In genomic region chr4:53592686-53593641, GRCh38 we compare ENCODE assay signal across 9 cellular contexts. TPM values are rescaled to one million over a fixed set of nuclear protein-coding genes. Genes with fewer than 3 reads are reported as not detected.
DNase-seq lines count a peak whose midpoint lies in the region; ATAC-seq and TF ChIP-seq lines count a peak whose summit lies in the region.
"Had no signal": no experiment of that assay in that cellular context is flagged by ENCODE, and none has a peak within 500 bp of the region (broad histone marks: within the 10 kb centered on the region; RNA-seq: fewer than 3 reads in every experiment).

No MANE protein-coding gene starts in this region.

- H3K4me3 ChIP-seq in GM23338 = peak overlapping the region; percentile 60
- peak overlapping the region; percentile 20 for H3K4me3 ChIP-seq in RWPE2 (ENCODE audit: severe bottlenecking)
- H3K4me3 ChIP-seq in heart right ventricle = peak overlapping the region in 7 of 10 donors; percentile 10 to 47 (median 37)
- H3K4me3 ChIP-seq in prostate gland = peak overlapping the region in 1 of 2 donors; percentile 15

- CTCF ChIA-PET in activated CD8-positive, alpha-beta T cell treated with anti-CD3 and anti-CD28 coated beads for 36 hours (lab: Charles Lee) = no interaction called here

- peak overlapping the region; percentile 70 for H3K4me3 Mint-ChIP-seq in GM23338
- no peak overlapping the region for H3K4me3 Mint-ChIP-seq in activated CD8-positive, alpha-beta T cell treated with anti-CD3 and anti-CD28 coated beads for 36 hours
- H3K4me3 Mint-ChIP-seq: activated CD4-positive, alpha-beta memory T cell treated with anti-CD3 and anti-CD28 coated beads, Interleukin-2, amount 10 ng/mL, durations not matched to agents 7 days and 5 days had no signal

- H3K27ac ChIP-seq in GM23338 (ENCODE audit: low read depth) (peak overlapping the region; percentile 82), RWPE2 (ENCODE audit: poor library complexity, severe bottlenecking) (peak overlapping the region; percentile 50), heart right ventricle (peak overlapping the region in 7 of 10 donors; percentile 4 to 63 (median 55)), prostate gland (peak overlapping the region; percentile 73 to 78)

- peak overlapping the region; percentile 94 for H3K27ac Mint-ChIP-seq in GM23338
- H3K27ac Mint-ChIP-seq in activated CD8-positive, alpha-beta T cell treated with anti-CD3 and anti-CD28 coated beads for 36 hours = no peak overlapping the region
- H3K27ac Mint-ChIP-seq: activated CD4-positive, alpha-beta memory T cell treated with anti-CD3 and anti-CD28 coated beads, Interleukin-2, amount 10 ng/mL, durations not matched to agents 7 days and 5 days had no signal

- POLR2A ChIA-PET in activated CD8-positive, alpha-beta T cell treated with anti-CD3 and anti-CD28 coated beads for 36 hours (lab: Charles Lee) = no interaction called here

- DNase-seq in GM23338 (ENCODE audit: low spot score) (peak; percentile 93), RWPE2 (ENCODE audit: low spot score) (peak; percentile 73), heart right ventricle (peak; percentile 31 to 48), prostate gland (ENCODE audit: low spot score) (peak; percentile 72), nucleus accumbens (lab: John Stamatoyannopoulos, UW) (no peak)
- DNase-seq in activated CD8-positive, alpha-beta T cell treated with anti-CD3 and anti-CD28 coated beads for 36 hours = no peak
- DNase-seq in activated T-cell treated with anti-CD3 and anti-CD28 coated beads, Interleukin-2, amount 50 U/mL, for 48 hours = no peak
- DNase-seq: activated CD4-positive, alpha-beta memory T cell treated with anti-CD3 and anti-CD28 coated beads, Interleukin-2, amount 10 ng/mL, durations not matched to agents 7 days and 5 days had no signal

- H3K4me2 ChIP-seq in GM23338 = peak overlapping the region; percentile 84

- no peaks in the 10 kb centered on the region for H3F3A ChIP-seq in GM23338 (replicated peaks; ENCODE audit: low read depth)

- H2AFZ ChIP-seq in GM23338 = no peak overlapping the region

- H3K36me3 Mint-ChIP-seq in GM23338 (ENCODE audit: low read depth) = no peaks in the 10 kb centered on the region
- H3K36me3 Mint-ChIP-seq in activated CD8-positive, alpha-beta T cell treated with anti-CD3 and anti-CD28 coated beads for 36 hours (ENCODE audit: low read depth) = no peaks in the 10 kb centered on the region

- peaks cover 6% of the 10 kb centered on the region for H3K27me3 Mint-ChIP-seq in GM23338 (ENCODE audit: insufficient read depth, low read depth, poor library complexity)
- peaks cover 34% of the 10 kb centered on the region for H3K27me3 Mint-ChIP-seq in activated CD8-positive, alpha-beta T cell treated with anti-CD3 and anti-CD28 coated beads for 36 hours

- H4K20me1 ChIP-seq in GM23338 (replicated peaks; ENCODE audit: insufficient read depth) = no peaks in the 10 kb centered on the region

- 36 to 42% methylated on average over 21 of the region's 21 CpGs for WGBS in heart right ventricle, 2 donors
- WGBS in prostate gland = 29% methylated on average over 21 of the region's 21 CpGs

- H3K9me3 ChIP-seq in RWPE2 (ENCODE audit: severe bottlenecking) = no peaks in the 10 kb centered on the region
- no peaks in the 10 kb centered on the region for H3K9me3 ChIP-seq in heart right ventricle
- no peaks in the 10 kb centered on the region for H3K9me3 ChIP-seq in prostate gland

- H3K27me3 ChIP-seq in GM23338 (ENCODE audit: insufficient read depth) (no peaks in the 10 kb centered on the region), RWPE2 (ENCODE audit: insufficient read depth, poor library complexity, severe bottlenecking) (no peaks in the 10 kb centered on the region), heart right ventricle (no peaks in the 10 kb centered on the region), prostate gland (replicated peaks; ENCODE audit: insufficient read depth) (no peaks in the 10 kb centered on the region)

- H3K36me3 ChIP-seq in GM23338 (ENCODE audit: insufficient read depth) (no peaks in the 10 kb centered on the region), RWPE2 (ENCODE audit: low read depth) (no peaks in the 10 kb centered on the region), heart right ventricle (no peaks in the 10 kb centered on the region), prostate gland (no peaks in the 10 kb centered on the region)

- intact Hi-C loops in heart right ventricle (cut with DNase I) = loop anchor here in 1 of 10 donors (10.0 kb wide), 1 partner anchor 112 kb away; no protein-coding TSS in a partner anchor
- intact Hi-C loops in prostate gland (cut with DNase I) = no loop called here
- intact Hi-C loops in activated CD8-positive, alpha-beta T cell treated with anti-CD3 and anti-CD28 coated beads for 36 hours (cut with micrococcal nuclease) = no loop called here

- TF ChIP-seq POLR2A in prostate gland (IDR thresholded peaks at IDR 0.05) = no peak

- H3K4me1 ChIP-seq in GM23338 (ENCODE audit: insufficient read depth) = peaks cover 29% of the 10 kb centered on the region
- H3K4me1 ChIP-seq in RWPE2 (ENCODE audit: insufficient read depth, poor library complexity, severe bottlenecking) = peaks cover 24% of the 10 kb centered on the region
- H3K4me1 ChIP-seq in heart right ventricle = peaks cover 0 to 21% (median 9%) of the 10 kb centered on the region in 9 donors
- H3K4me1 ChIP-seq in prostate gland (replicated peaks) = no peaks in the 10 kb centered on the region

- ATAC-seq in GM23338 = peak; percentile 89
- ATAC-seq in RWPE2 (ENCODE audit: low read depth) = peak; percentile 77
- ATAC-seq in heart right ventricle = peak; percentile 62 to 87 (median 71)
- no peak for ATAC-seq in HG02759 (IDR thresholded peaks at IDR 0.05; ENCODE audit: unreplicated experiment)
- ATAC-seq in activated CD8-positive, alpha-beta T cell treated with anti-CD3 and anti-CD28 coated beads for 36 hours = no peak

- H3K79me2 ChIP-seq in GM23338 (replicated peaks; ENCODE audit: insufficient read depth) = no peaks in the 10 kb centered on the region

- peaks cover 70% of the 10 kb centered on the region for H3K4me1 Mint-ChIP-seq in GM23338
- peaks cover 8% of the 10 kb centered on the region for H3K4me1 Mint-ChIP-seq in activated CD8-positive, alpha-beta T cell treated with anti-CD3 and anti-CD28 coated beads for 36 hours (ENCODE audit: low read depth)

- TF ChIP-seq CTCF in GM23338 (conservative IDR thresholded peaks at IDR 0.05; ENCODE audit: low read depth in 2 of 2) (no peak), RWPE2 (IDR thresholded peaks at IDR 0.05; ENCODE audit: poor library complexity, severe bottlenecking) (no peak), heart right ventricle (IDR thresholded peaks at IDR 0.05) (no peak), prostate gland (IDR thresholded peaks at IDR 0.05) (no peak)
- TF ChIP-seq CTCF in activated CD8-positive, alpha-beta T cell treated with anti-CD3 and anti-CD28 coated beads for 36 hours (IDR thresholded peaks at IDR 0.05) = no peak

- no peaks in the 10 kb centered on the region; the same call in 2 of the 3 replicates for H3K9me3 Mint-ChIP-seq in GM23338
- H3K9me3 Mint-ChIP-seq in activated CD8-positive, alpha-beta T cell treated with anti-CD3 and anti-CD28 coated beads for 36 hours = no peaks in the 10 kb centered on the region
- H3K9me3 Mint-ChIP-seq: activated CD4-positive, alpha-beta memory T cell treated with anti-CD3 and anti-CD28 coated beads, Interleukin-2, amount 10 ng/mL, durations not matched to agents 7 days and 5 days had no signal

- H3K9me2 ChIP-seq in GM23338 (ENCODE audit: insufficient read depth) = peaks cover 10% of the 10 kb centered on the region; the same call in 1 of the 2 replicates

TF ChIP-seq in GM23338, 12 proteins besides CTCF, POLR2A, EP300 and RAD21 (continues in another document):
- TF ChIP-seq NANOG (IDR thresholded peaks at IDR 0.05; ENCODE audit: borderline replicate concordance) (no peak), ETS1 (IDR thresholded peaks at IDR 0.05) (no peak), ZNF331 (CRISPR knock-in tag; IDR thresholded peaks at IDR 0.05; ENCODE audit: low read depth) (no peak), EZH2 (IDR thresholded peaks at IDR 0.05; ENCODE audit: low read depth, unreplicated experiment) (no peak), STAT1 (IDR thresholded peaks at IDR 0.05; ENCODE audit: unreplicated experiment) (no peak), CREB1 (CRISPR knock-in tag; IDR thresholded peaks at IDR 0.05; ENCODE audit: low read depth) (no peak), EZH2phosphoT487 (IDR thresholded peaks at IDR 0.05; ENCODE audit: unreplicated experiment) (no peak), ZNF114 (CRISPR knock-in tag; IDR thresholded peaks at IDR 0.05) (no peak)

RNA-seq across cellular contexts. Expression of gene LNX1, which starts 1.7 kb away (rescaled TPM):
- total RNA-seq in GM23338 (2014; rRNA removed; shearing (Covaris generic)) = 5.4 and 7.3 TPM in 2 replicates
- polyA plus RNA-seq in GM23338 (2016; fragmentation: Nextera tagmentation; extraction: Ambion mirVana) (5.0 and 6.4 TPM in 2 replicates), heart right ventricle (1 to 10 TPM; 7.3 to 9.4 TPM)
- total RNA-seq in heart right ventricle (10 to 100 TPM in 2 of 10 donors, 1 to 10 TPM in 8; 2.0 to 16.1 (median 4.9) TPM), prostate gland (10 to 100 TPM; 13.1 to 13.2 TPM)
- not detected for total RNA-seq in activated CD8-positive, alpha-beta T cell treated with anti-CD3 and anti-CD28 coated beads for 36 hours
- total RNA-seq: activated CD4-positive, alpha-beta memory T cell treated with anti-CD3 and anti-CD28 coated beads, Interleukin-2, amount 10 ng/mL, durations not matched to agents 7 days and 5 days had no signal

Comparison
In these comparisons a context has a peak if more than half of its experiments do, and no peak if none do; other contexts are left out.
1. ATAC-seq: peak in GM23338 (single experiment), RWPE2 (single experiment) and heart right ventricle (8 of 8); none in HG02759 (single experiment) and activated CD8-positive, alpha-beta T cell treated with anti-CD3 and anti-CD28 coated beads for 36 hours (single experiment).
2. DNase-seq: peak in GM23338 (single experiment), RWPE2 (single experiment), heart right ventricle (2 of 2) and prostate gland (single experiment); none in activated CD8-positive, alpha-beta T cell treated with anti-CD3 and anti-CD28 coated beads for 36 hours (single experiment), activated T-cell treated with anti-CD3 and anti-CD28 coated beads, Interleukin-2, amount 50 U/mL, for 48 hours (0 of 2) and nucleus accumbens (0 of 56).
3. Peak in every context shown above with its lines, with median percentiles within 50 percentile points of each other: H3K27ac ChIP-seq.